In genomic region chr14:89366580-89367448, GRCh38 we compare ENCODE assay signal across 13 cellular contexts. TPM values are rescaled to one million over a fixed set of nuclear protein-coding genes. Genes with fewer than 3 reads are reported as not detected.
A peak's percentile ranks its signal among the peaks of the same experiment; 100 is the strongest.
DNase-seq lines count a peak whose midpoint lies in the region; ATAC-seq, FAIRE-seq and TF ChIP-seq lines count a peak whose summit lies in the region.
"Had no signal": no experiment of that assay in that cellular context is flagged by ENCODE, and none has a peak within 500 bp of the region (broad histone marks: within the 10 kb centered on the region; RNA-seq: fewer than 3 reads in every experiment).

No MANE protein-coding gene starts in this region.

- H3K27me3 Mint-ChIP-seq in activated CD4-positive, alpha-beta T cell treated with anti-CD3 and anti-CD28 coated beads for 36 hours: no peaks in the 10 kb centered on the region
- H3K27me3 Mint-ChIP-seq in stimulated activated memory B cell treated with anti-CD40 and anti-IgM and Interleukin-4, amounts not matched to agents 10 μg/mL and 1 μg/mL and 100 μg/mL, for 72 hours: no peaks in the 10 kb centered on the region

- no peak for ATAC-seq in activated CD4-positive, alpha-beta T cell treated with anti-CD3 and anti-CD28 coated beads for 36 hours
- ATAC-seq in body of pancreas (peak; percentile 50), HepG2 (no peak), GM18868 (IDR thresholded peaks at IDR 0.05; ENCODE audit: unreplicated experiment) (no peak)
- no peak for ATAC-seq in stimulated activated memory B cell treated with anti-CD40 and anti-IgM and Interleukin-4, amounts not matched to agents 10 μg/mL and 1 μg/mL and 100 μg/mL, for 72 hours

- H3K36me3 Mint-ChIP-seq in activated CD4-positive, alpha-beta T cell treated with anti-CD3 and anti-CD28 coated beads for 36 hours (ENCODE audit: low read depth): peaks cover 26% of the 10 kb centered on the region
- peaks cover 9% of the 10 kb centered on the region for H3K36me3 Mint-ChIP-seq in stimulated activated memory B cell treated with anti-CD40 and anti-IgM and Interleukin-4, amounts not matched to agents 10 μg/mL and 1 μg/mL and 100 μg/mL, for 72 hours

- no peak overlapping the region for H3K9ac ChIP-seq in HepG2 (ENCODE audit: insufficient read depth, low read depth, low read length)

- peaks cover 76% of the 10 kb centered on the region for H3K4me1 Mint-ChIP-seq in activated CD4-positive, alpha-beta T cell treated with anti-CD3 and anti-CD28 coated beads for 36 hours
- peaks cover 77% of the 10 kb centered on the region for H3K4me1 Mint-ChIP-seq in stimulated activated memory B cell treated with anti-CD40 and anti-IgM and Interleukin-4, amounts not matched to agents 10 μg/mL and 1 μg/mL and 100 μg/mL, for 72 hours

- H3K27me3 ChIP-seq in body of pancreas (no peaks in the 10 kb centered on the region), HepG2 (ENCODE audit: control insufficient read depth in 1 of 2, insufficient read depth in 2 of 2, low read length in 2 of 2) (no peaks in the 10 kb centered on the region)
- H3K27me3 ChIP-seq: upper lobe of left lung had no signal

- H3K27ac ChIP-seq in body of pancreas (peak overlapping the region in 3 of 4 donors; percentile 45 to 68 (median 68)), HepG2 (ENCODE audit: extremely low read length, insufficient read depth, low read length) (peak overlapping the region; percentile 96)

- intact Hi-C loops in activated CD4-positive, alpha-beta T cell treated with anti-CD3 and anti-CD28 coated beads for 36 hours (cut with DNase I, micrococcal nuclease): loop anchor here in 1 of 2 experiments (5.0 kb wide), 1 partner anchor 335 kb away; no protein-coding TSS in a partner anchor
- intact Hi-C loops in body of pancreas (cut with DNase I) (no loop called here), HepG2 (cut with micrococcal nuclease; ENCODE audit: unreplicated experiment) (loop anchor here (5.0 kb wide), 1 partner anchor 50 kb away; the partner anchor contains the start of gene FOXN3)

- DNase-seq in activated CD4-positive, alpha-beta T cell treated with anti-CD3 and anti-CD28 coated beads for 36 hours: no peak
- no peak for DNase-seq in activated CD4-positive, alpha-beta T cell treated with anti-CD3 and anti-CD28 coated beads for 1 hour
- DNase-seq in body of pancreas (peak in 1 of 4 donors; percentile 42), HepG2 (ENCODE audit: low spot score) (no peak), pons (ENCODE audit: low spot score) (no peak), SIG-M5 (lab: John Stamatoyannopoulos, UW) (no peak)
- DNase-seq: mesenchymal stem cell; NK-92 treated with Interleukin-12 subunit alpha and Interleukin-12 subunit beta, amount 100 ng/mL, for 24 hours; stimulated activated CD4-positive, alpha-beta T cell treated with anti-CD3 and anti-CD28 coated beads, Interleukin-2, amount 100 ng/mL, for 24 hours had no signal

- FAIRE-seq in HepG2 (lab: Jason Lieb, UNC): no peak
- FAIRE-seq: A204.1 had no signal

- no peak overlapping the region for H3K4me3 Mint-ChIP-seq in activated CD4-positive, alpha-beta T cell treated with anti-CD3 and anti-CD28 coated beads for 36 hours
- H3K4me3 Mint-ChIP-seq in stimulated activated memory B cell treated with anti-CD40 and anti-IgM and Interleukin-4, amounts not matched to agents 10 μg/mL and 1 μg/mL and 100 μg/mL, for 72 hours: no peak overlapping the region

- no peaks in the 10 kb centered on the region for H3K36me3 ChIP-seq in body of pancreas (replicated peaks in 1 of 2; ENCODE audit: insufficient read depth in 1 of 2, low read depth in 2 of 2)
- H3K36me3 ChIP-seq in HepG2 (replicated peaks in 1 of 2; ENCODE audit: control insufficient read depth in 1 of 2, insufficient read depth in 2 of 2, low read length in 2 of 2): peaks cover 4 to 6% of the 10 kb centered on the region in 2 experiments; a peak in 3 of 5 replicates
- H3K36me3 ChIP-seq: upper lobe of left lung had no signal

- TF ChIP-seq POLR2A in body of pancreas (IDR thresholded peaks at IDR 0.05) (no peak), HepG2 (IDR thresholded peaks at IDR 0.05; ENCODE audit: insufficient read depth in 1 of 2, low read depth in 2 of 2, low read length in 2 of 2) (no peak)

- peaks cover 78% of the 10 kb centered on the region for H3K79me2 ChIP-seq in HepG2 (ENCODE audit: insufficient read depth, low read length)

- no peak overlapping the region for H2AFZ ChIP-seq in HepG2 (ENCODE audit: low read length)

- TF ChIP-seq EP300 in HepG2 (IDR thresholded peaks at IDR 0.05; ENCODE audit: low read depth in 2 of 2, low read length in 2 of 2): no peak
- TF ChIP-seq EP300 in HepG2 (CRISPR knock-in tag; IDR thresholded peaks at IDR 0.05; ENCODE audit: borderline replicate concordance): no peak

- H3K4me1 ChIP-seq in body of pancreas: peaks cover 83% of the 10 kb centered on the region
- H3K4me1 ChIP-seq in HepG2 (ENCODE audit: insufficient read depth, low read length): peaks cover 82% of the 10 kb centered on the region

- CTCF ChIA-PET in activated CD4-positive, alpha-beta T cell treated with anti-CD3 and anti-CD28 coated beads for 36 hours (lab: Charles Lee): interaction anchor here (0.6 to 1.8 kb wide), 2 partner anchors 92 to 402 kb away, joined by 3 to 4 read pairs; no protein-coding TSS in a partner anchor
- CTCF ChIA-PET in HepG2 (lab: Yijun Ruan, JAX; ENCODE audit: low intra/inter-chr PET ratio, low total read pairs): no interaction called here

- H3K4me3 ChIP-seq in body of pancreas (no peak overlapping the region), HepG2 (replicated peaks in 1 of 3; ENCODE audit: insufficient read depth in 1 of 3, low read depth in 2 of 3, low read length in 3 of 3) (no peak overlapping the region)
- H3K4me3 ChIP-seq: upper lobe of left lung had no signal

- WGBS in body of pancreas, 2 donors: 21 to 26% methylated on average over 14 of the region's 14 CpGs
- 94% methylated on average over 14 of the region's 14 CpGs for WGBS in HepG2 (ENCODE audit: low lambda C conversion rate)

- no peaks in the 10 kb centered on the region for H4K20me1 ChIP-seq in HepG2 (ENCODE audit: insufficient read depth, low read length)

- peak overlapping the region; percentile 76 for H3K27ac Mint-ChIP-seq in activated CD4-positive, alpha-beta T cell treated with anti-CD3 and anti-CD28 coated beads for 36 hours
- H3K27ac Mint-ChIP-seq in stimulated activated memory B cell treated with anti-CD40 and anti-IgM and Interleukin-4, amounts not matched to agents 10 μg/mL and 1 μg/mL and 100 μg/mL, for 72 hours: peak overlapping the region; percentile 94

- TF ChIP-seq CTCF in body of pancreas (IDR thresholded peaks at IDR 0.05) (no peak), HepG2 (CRISPR knock-in tag; IDR thresholded peaks at IDR 0.05) (no peak)

- POLR2A ChIA-PET in activated CD4-positive, alpha-beta T cell treated with anti-CD3 and anti-CD28 coated beads for 36 hours (lab: Charles Lee): no interaction called here
- POLR2A ChIA-PET in HepG2 (lab: Yijun Ruan, JAX): interaction anchor here (3.5 kb wide), 1 partner anchor 14 kb away, joined by 57 read pairs; no protein-coding TSS in a partner anchor

- BruUV-seq in HepG2 (replicated peaks; lab: Mats Ljungman, UMichigan): no TSS peak

- TF ChIP-seq RAD21 in HepG2 (CRISPR knock-in tag; IDR thresholded peaks at IDR 0.05): no peak

- peaks cover 9% of the 10 kb centered on the region for H3K9me3 Mint-ChIP-seq in activated CD4-positive, alpha-beta T cell treated with anti-CD3 and anti-CD28 coated beads for 36 hours (ENCODE audit: low read depth)
- H3K9me3 Mint-ChIP-seq in stimulated activated memory B cell treated with anti-CD40 and anti-IgM and Interleukin-4, amounts not matched to agents 10 μg/mL and 1 μg/mL and 100 μg/mL, for 72 hours: no peaks in the 10 kb centered on the region

- in situ Hi-C loops in HepG2 (cut with HindIII; ENCODE audit: extremely low pct_ligation_motif_present, low pct_unique_long_range_greater_than_20kb): no loop called here

- H3K4me2 ChIP-seq in HepG2 (ENCODE audit: low read depth, low read length): no peak overlapping the region

- H3K9me3 ChIP-seq in body of pancreas (no peaks in the 10 kb centered on the region), HepG2 (ENCODE audit: low read length) (no peaks in the 10 kb centered on the region)
- H3K9me3 ChIP-seq: upper lobe of left lung had no signal

RNA-seq across cellular contexts. Expression of gene FOXN3, which starts 50.2 kb away (rescaled TPM):
- total RNA-seq in activated CD4-positive, alpha-beta T cell treated with anti-CD3 and anti-CD28 coated beads for 36 hours: 10 to 100 TPM; 69.1 to 76.3 TPM
- total RNA-seq in body of pancreas: 10 to 100 TPM; 42.3 to 61.6 TPM
- 32.4 and 42.4 TPM in 2 replicates for total RNA-seq in HepG2 (2016; rRNA removed; fragmentation: Illumina TruSeq; extraction: Trizol)
- total RNA-seq in HepG2 (2016; cell fraction: cytosol; rRNA removed; fragmentation: Illumina TruSeq; extraction: Trizol; ENCODE audit: low read depth): 21.8 and 24.1 TPM in 2 replicates
- total RNA-seq in HepG2 (2016; cell fraction: insoluble cytoplasmic fraction; rRNA removed; fragmentation: Illumina TruSeq; extraction: Trizol): 31.8 and 34.4 TPM in 2 replicates
- total RNA-seq in HepG2 (2016; cell fraction: membrane; rRNA removed; fragmentation: Illumina TruSeq; extraction: Trizol): 34.0 and 40.7 TPM in 2 replicates
- 56.5 and 60.0 TPM in 2 replicates for total RNA-seq in HepG2 (2016; cell fraction: nucleus; rRNA removed; fragmentation: Illumina TruSeq; extraction: Trizol)
- polyA plus RNA-seq in HepG2 (2011; rRNA removed): 64.7 and 70.2 TPM in 2 replicates
- polyA plus RNA-seq in HepG2 (2011; cell fraction: cytosol; rRNA removed): 47.5 and 57.5 TPM in 2 replicates
- 59.1 and 68.8 TPM in 2 replicates for polyA plus RNA-seq in HepG2 (2011; cell fraction: nucleus; rRNA removed)
- polyA plus RNA-seq in HepG2 (2012): 75.4 and 83.5 TPM in 2 replicates
- 12.3 and 14.4 TPM in 2 replicates for polyA plus RNA-seq in HepG2 (2016; cell fraction: cytosol; fragmentation: Illumina TruSeq; extraction: Trizol; ENCODE audit: low read depth)
- 34.1 and 37.2 TPM in 2 replicates for polyA plus RNA-seq in HepG2 (2016; cell fraction: insoluble cytoplasmic fraction; fragmentation: Illumina TruSeq; extraction: Trizol; ENCODE audit: low read depth)
- polyA plus RNA-seq in HepG2 (2016; cell fraction: membrane; fragmentation: Illumina TruSeq; extraction: Trizol; ENCODE audit: low read depth): 22.0 and 25.1 TPM in 2 replicates
- 26.9 and 29.4 TPM in 2 replicates for polyA plus RNA-seq in HepG2 (2016; cell fraction: nucleus; fragmentation: Illumina TruSeq; extraction: Trizol; ENCODE audit: insufficient read depth, low read depth)
- 33.5 and 214 TPM in 2 replicates for polyA minus RNA-seq in HepG2 (2011; rRNA and poly(A)+ RNA removed; ENCODE audit: low replicate concordance)
- 84.8 and 100 TPM in 2 replicates for polyA minus RNA-seq in HepG2 (2011; cell fraction: cytosol; rRNA and poly(A)+ RNA removed)
- polyA minus RNA-seq in HepG2 (2011; cell fraction: nucleus; rRNA and poly(A)+ RNA removed): 187 and 226 TPM in 2 replicates
